27 cellular contexts compared by ENCODE assay signal in the genomic region with DNA sequence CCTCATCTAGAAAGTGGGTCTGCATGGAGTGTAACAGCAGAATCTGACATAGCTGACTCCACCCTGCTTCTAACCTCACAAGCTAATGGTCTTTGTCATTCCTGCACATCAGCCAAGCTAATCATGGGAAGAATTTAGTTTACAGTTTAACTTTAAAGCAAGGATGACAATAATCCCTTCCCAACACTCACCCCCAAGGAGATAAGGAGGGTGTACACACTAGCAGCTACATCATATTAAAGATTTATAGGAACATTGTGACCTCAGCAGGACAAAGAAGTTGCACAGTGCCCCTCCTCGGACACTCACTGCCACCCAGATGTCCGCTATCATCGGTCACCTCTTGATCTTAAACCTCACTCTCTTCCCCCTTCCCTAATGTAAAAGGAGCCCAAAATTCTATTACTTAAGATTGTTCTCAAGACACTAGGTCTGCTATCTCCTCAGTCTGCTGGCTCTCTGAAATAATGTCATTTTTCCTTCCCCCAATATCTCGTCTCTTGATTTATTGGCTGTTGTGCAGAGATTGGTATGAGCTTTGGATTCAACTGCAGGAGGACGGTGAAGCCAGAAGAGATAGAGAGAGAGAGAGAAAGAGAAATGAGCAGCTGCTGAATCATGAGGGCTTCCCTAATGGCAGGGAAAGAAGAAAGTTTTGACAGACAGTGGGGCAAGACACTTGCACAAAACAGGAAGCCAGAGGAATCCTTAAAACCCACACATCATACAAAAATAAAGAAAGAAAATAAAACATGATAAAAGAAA. TPM values are rescaled to one million over a fixed set of nuclear protein-coding genes. Genes with fewer than 3 reads are reported as not detected.
DNase-seq lines count a peak whose midpoint lies in the region; ATAC-seq and TF ChIP-seq lines count a peak whose summit lies in the region.
"Had no signal": no experiment of that assay in that cellular context is flagged by ENCODE, and none has a peak within 500 bp of the region (broad histone marks: within the 10 kb centered on the region; RNA-seq: fewer than 3 reads in every experiment).

No MANE protein-coding gene starts in this region.

- peaks cover 5 to 15% (median 9%) of the 10 kb centered on the region in 7 donors for H3K4me1 Mint-ChIP-seq in naive thymus-derived CD4-positive, alpha-beta T cell
- H3K4me1 Mint-ChIP-seq: T-helper 17 cell had no signal

- CTCF ChIA-PET in naive thymus-derived CD4-positive, alpha-beta T cell (lab: Charles Lee), result no interaction called here

- intact Hi-C loops in naive thymus-derived CD4-positive, alpha-beta T cell (cut with micrococcal nuclease), result no loop called here
- intact Hi-C loops in ascending aorta (cut with DNase I), result no loop called here

- TF ChIP-seq CTCF in fibroblast of the aortic adventitia (IDR thresholded peaks at IDR 0.05; ENCODE audit: insufficient read depth, low read length) (no peak), ascending aorta (IDR thresholded peaks at IDR 0.05) (no peak)

- H3K36me3 Mint-ChIP-seq in naive thymus-derived CD4-positive, alpha-beta T cell, result peaks cover 0 to 16% (median 10%) of the 10 kb centered on the region in 5 donors
- H3K36me3 Mint-ChIP-seq: brain had no signal

- peaks cover 19% of the 10 kb centered on the region for H3K4me1 ChIP-seq in BLaER1
- no peaks in the 10 kb centered on the region for H3K4me1 ChIP-seq in naive thymus-derived CD4-positive, alpha-beta T cell (ENCODE audit: control insufficient read depth in 2 of 2, insufficient read depth in 2 of 2, low read length in 2 of 2)
- peaks cover 0 to 4% of the 10 kb centered on the region in 2 donors for H3K4me1 ChIP-seq in ascending aorta
- H3K4me1 ChIP-seq: SJSA1 had no signal

- H3K36me3 ChIP-seq in BLaER1, result no peaks in the 10 kb centered on the region
- no peaks in the 10 kb centered on the region for H3K36me3 ChIP-seq in naive thymus-derived CD4-positive, alpha-beta T cell (ENCODE audit: control insufficient read depth in 2 of 3, insufficient read depth in 3 of 3, low read length in 3 of 3)
- H3K36me3 ChIP-seq in ascending aorta, result no peaks in the 10 kb centered on the region
- H3K36me3 ChIP-seq: SJSA1, WERI-Rb-1 had no signal

- peak overlapping the region; percentile 25 for H3K4me2 ChIP-seq in BLaER1

- no peak overlapping the region for H3K27ac Mint-ChIP-seq in naive thymus-derived CD4-positive, alpha-beta T cell
- H3K27ac Mint-ChIP-seq: brain; CD4-positive, alpha-beta T cell; T-helper 17 cell had no signal

- no peak overlapping the region for H3K4me3 Mint-ChIP-seq in naive thymus-derived CD4-positive, alpha-beta T cell
- H3K4me3 Mint-ChIP-seq: brain; CD4-positive, alpha-beta T cell; T-helper 17 cell had no signal

- no peak overlapping the region for H3K9ac ChIP-seq in BLaER1

- peak; percentile 81 for DNase-seq in MV-4-11 (lab: John Stamatoyannopoulos, UW)
- peak; percentile 11 for DNase-seq in fibroblast of the aortic adventitia (ENCODE audit: low read depth)
- no peak for DNase-seq in naive thymus-derived CD4-positive, alpha-beta T cell
- DNase-seq in NCI-H2196 (lab: John Stamatoyannopoulos, UW; ENCODE audit: unreplicated experiment), result no peak
- no peak for DNase-seq in ascending aorta (ENCODE audit: low spot score in 2 of 2)
- DNase-seq in DMS53 treated with DMSO at 0.1 percent for 48 hours (lab: John Stamatoyannopoulos, UW; ENCODE audit: unreplicated experiment), result no peak
- DNase-seq: activated CD4-positive, alpha-beta T cell treated with anti-CD3 and anti-CD28 coated beads, Interleukin-2, amount 50 U/mL, for 1 hour; activated CD8-positive, alpha-beta memory T cell treated with anti-CD3 and anti-CD28 coated beads, Interleukin-2, amount 50 U/mL, for 4 hours; activated effector memory CD4-positive, alpha-beta T cell treated with Interleukin-2 at 50 U/mL for 16 hours; CD4-positive, alpha-beta T cell; DMS 273 treated with DMSO at 0.1 percent for 48 hours; GF-D8; GOT3; KG1; NCI-H1105 treated with DMSO at 0.1 percent for 48 hours; NCI-H748 treated with DMSO at 0.1 percent for 48 hours; PC-3; stimulated activated CD4-positive, alpha-beta T cell treated with anti-CD3 and anti-CD28 coated beads, Interleukin-12 subunit alpha, Interleukin-12 subunit beta, amount 100 ng/mL, for 4 hours; T-helper 17 cell; WERI-Rb-1 had no signal

- H3K4me3 ChIP-seq in BLaER1 (no peak overlapping the region), fibroblast of the aortic adventitia (ENCODE audit: low read depth, low read length) (no peak overlapping the region), ascending aorta (no peak overlapping the region)
- no peak overlapping the region for H3K4me3 ChIP-seq in naive thymus-derived CD4-positive, alpha-beta T cell (ENCODE audit: low read length)
- H3K4me3 ChIP-seq: SJSA1 had no signal

- H3K27me3 ChIP-seq in BLaER1, result no peaks in the 10 kb centered on the region
- no peaks in the 10 kb centered on the region for H3K27me3 ChIP-seq in naive thymus-derived CD4-positive, alpha-beta T cell (ENCODE audit: control insufficient read depth in 2 of 2, insufficient read depth in 2 of 2, low read length in 2 of 2)
- H3K27me3 ChIP-seq in ascending aorta, result no peaks in the 10 kb centered on the region
- H3K27me3 ChIP-seq: SJSA1 had no signal

- H4K20me1 ChIP-seq in BLaER1, result no peaks in the 10 kb centered on the region

- POLR2A ChIA-PET in naive thymus-derived CD4-positive, alpha-beta T cell (lab: Charles Lee), result no interaction called here

- H3K27ac ChIP-seq in BLaER1 (no peak overlapping the region), ascending aorta (no peak overlapping the region)
- H3K27ac ChIP-seq in naive thymus-derived CD4-positive, alpha-beta T cell (ENCODE audit: low read depth, low read length), result no peak overlapping the region
- H3K27ac ChIP-seq: SJSA1, WERI-Rb-1 had no signal

- H3K9me3 Mint-ChIP-seq in naive thymus-derived CD4-positive, alpha-beta T cell, result peaks cover 4 to 27% (median 18%) of the 10 kb centered on the region in 11 donors

- peaks cover 0 to 20% (median 9%) of the 10 kb centered on the region in 5 donors for H3K27me3 Mint-ChIP-seq in naive thymus-derived CD4-positive, alpha-beta T cell
- H3K27me3 Mint-ChIP-seq: T-helper 17 cell had no signal

- peak; percentile 54 for ATAC-seq in naive thymus-derived CD4-positive, alpha-beta T cell
- ATAC-seq in GM21737 (IDR thresholded peaks at IDR 0.05; ENCODE audit: unreplicated experiment), result no peak
- ATAC-seq: PC-3, T-helper 17 cell had no signal

- H3K9me3 ChIP-seq in BLaER1 (peaks cover 9% of the 10 kb centered on the region), ascending aorta (peaks cover 0 to 2% of the 10 kb centered on the region in 2 donors)
- H3K9me3 ChIP-seq in naive thymus-derived CD4-positive, alpha-beta T cell (ENCODE audit: control insufficient read depth in 2 of 3, low read length in 3 of 3), result peaks cover 0 to 11% (median 0%) of the 10 kb centered on the region in 3 experiments
- H3K9me3 ChIP-seq: SJSA1 had no signal

RNA-seq across cellular contexts. Expression of a gene that starts 17.5 kb away (rescaled TPM):
- total RNA-seq in fibroblast of the aortic adventitia (ENCODE audit: low replicate concordance) (not detected in 2 replicates), ascending aorta (not detected)
- total RNA-seq in naive thymus-derived CD4-positive, alpha-beta T cell, result 1 to 10 TPM in 2 of 5 experiments, not detected in 3; 2.2 to 7.1 TPM
- polyA plus RNA-seq in naive thymus-derived CD4-positive, alpha-beta T cell, result not detected
- total RNA-seq: osteoblast, PC-3, SJSA1 had no signal

RNA-seq across cellular contexts. Expression of a gene that starts 59.7 kb away (rescaled TPM):
- total RNA-seq in fibroblast of the aortic adventitia (ENCODE audit: low replicate concordance), result not detected in 2 replicates
- under 1 TPM in 1 of 5 experiments, not detected in 4; 0.24 TPM for total RNA-seq in naive thymus-derived CD4-positive, alpha-beta T cell
- polyA plus RNA-seq in naive thymus-derived CD4-positive, alpha-beta T cell, result not detected
- not detected for total RNA-seq in ascending aorta
- total RNA-seq: liver, osteoblast, PC-3, SJSA1, urinary bladder had no signal
- polyA plus RNA-seq: liver had no signal

RNA-seq across cellular contexts. Expression of a gene that starts 59.7 kb away (rescaled TPM):
- not detected in 2 replicates for total RNA-seq in fibroblast of the aortic adventitia (ENCODE audit: low replicate concordance)
- total RNA-seq in naive thymus-derived CD4-positive, alpha-beta T cell, result not detected
- not detected for polyA plus RNA-seq in naive thymus-derived CD4-positive, alpha-beta T cell
- not detected for total RNA-seq in ascending aorta
- total RNA-seq: CD4-positive, alpha-beta T cell; liver; osteoblast; PC-3; SJSA1; T-helper 17 cell; urinary bladder had no signal
- polyA plus RNA-seq: liver, urinary bladder had no signal

Comparison
In these comparisons a context has a peak if more than half of its experiments do, and no peak if none do; other contexts are left out.
1. DNase-seq: peak in MV-4-11 (single experiment) and fibroblast of the aortic adventitia (single experiment); none in naive thymus-derived CD4-positive, alpha-beta T cell (0 of 9), NCI-H2196 (single experiment), ascending aorta (0 of 2) and DMS53 treated with DMSO at 0.1 percent for 48 hours (single experiment).